In genomic region chrX:71532078-71532752, GRCh38 we compare ENCODE assay signal across 8 cellular contexts.
DNase-seq lines count a peak whose midpoint lies in the region; ATAC-seq and TF ChIP-seq lines count a peak whose summit lies in the region.

No MANE protein-coding gene starts in this region.

- peaks cover 8% of the 10 kb centered on the region; the same call in 1 of the 2 replicates for H3K36me3 ChIP-seq in iPS-20b (ENCODE audit: insufficient read depth, low read depth, low read length)

- no peaks in the 10 kb centered on the region for H3K9me3 ChIP-seq in iPS-20b (ENCODE audit: insufficient read depth, low read depth, low read length)

- DNase-seq in activated gamma-delta T cell treated with Interleukin-2 at 50 U/mL for 16 hours, result peak; percentile 41
- DNase-seq in activated gamma-delta T cell (lab: John Stamatoyannopoulos, UW), result no peak
- peak; percentile 58 for DNase-seq in SW480 (ENCODE audit: low spot score)
- no peak for DNase-seq in astrocyte of the cerebellum (ENCODE audit: low read depth)
- peak; percentile 18 for DNase-seq in stimulated activated CD4-positive, alpha-beta T cell treated with anti-CD3 and anti-CD28 coated beads, Interleukin-12 subunit alpha, Interleukin-12 subunit beta, amount 100 ng/mL, for 4 hours
- DNase-seq in amniotic stem cell (lab: John Stamatoyannopoulos, UW), result no peak

- H3K27ac ChIP-seq in iPS-20b (ENCODE audit: low read length), result no peak overlapping the region

- peak overlapping the region; percentile 70 for H3K4me3 ChIP-seq in astrocyte of the cerebellum (ENCODE audit: low read depth, low read length)
- peak overlapping the region; percentile 98 for H3K4me3 ChIP-seq in iPS-20b (ENCODE audit: low read length)

- peak overlapping the region; percentile 69; the same call in 1 of the 2 replicates for H3K9ac ChIP-seq in iPS-20b (ENCODE audit: low read depth, low read length)

- peak; percentile 13 for ATAC-seq in HG03565 (IDR thresholded peaks at IDR 0.05; ENCODE audit: unreplicated experiment)

- TF ChIP-seq CTCF in astrocyte of the cerebellum (IDR thresholded peaks at IDR 0.05; ENCODE audit: low read depth, low read length, missing control alignments), result no peak

- peaks cover 5% of the 10 kb centered on the region; the same call in 1 of the 2 replicates for H3K27me3 ChIP-seq in iPS-20b (ENCODE audit: insufficient read depth, low read length)

- in situ Hi-C loops in astrocyte of the cerebellum (cut with HindIII; ENCODE audit: low sequenced_read_pairs), result no loop called here

- no peaks in the 10 kb centered on the region for H3K4me1 ChIP-seq in iPS-20b (ENCODE audit: insufficient read depth, low read length)

Comparison
In these comparisons a context has a peak if more than half of its experiments do, and no peak if none do; other contexts are left out.
1. DNase-seq: peak in activated gamma-delta T cell treated with Interleukin-2 at 50 U/mL for 16 hours (single experiment), SW480 (single experiment) and stimulated activated CD4-positive, alpha-beta T cell treated with anti-CD3 and anti-CD28 coated beads, Interleukin-12 subunit alpha, Interleukin-12 subunit beta, amount 100 ng/mL, for 4 hours (single experiment); none in activated gamma-delta T cell (single experiment), astrocyte of the cerebellum (single experiment) and amniotic stem cell (single experiment).